ENCODE assay signal across 8 cellular contexts in genomic region chr5:176536902-176537607, GRCh38. TPM values are rescaled to one million over a fixed set of nuclear protein-coding genes. Genes with fewer than 3 reads are reported as not detected.
DNase-seq lines count a peak whose midpoint lies in the region; ATAC-seq and TF ChIP-seq lines count a peak whose summit lies in the region.

Gene RNF44 (minus strand): TSS chr5:176537402. CDS start chr5:176532472, 4,930 bp downstream.

- DNase-seq in DMS79 treated with DMSO at 0.1 percent for 48 hours (lab: John Stamatoyannopoulos, UW) (peak; percentile 82), Peyer's patch (peak; percentile 97 to 99 (median 98)), esophagus muscularis mucosa (ENCODE audit: extremely low spot score) (peak; percentile 99)
- DNase-seq in activated T-cell treated with anti-CD3 and anti-CD28 coated beads, Interleukin-2, amount 50 U/mL, for 48 hours, result peak; percentile 99
- peak; percentile 98 for DNase-seq in stimulated activated CD8-positive, alpha-beta memory T cell treated with anti-CD3 and anti-CD28 coated beads, Interleukin-7, amount 100 ng/mL, for 24 hours (ENCODE audit: low read depth)

- H3K4me3 ChIP-seq in Peyer's patch, result peak within 1 kb of the TSS; percentile 61 to 90 (median 80)
- H3K4me3 ChIP-seq in esophagus muscularis mucosa, result peak within 1 kb of the TSS; percentile 89 to 99 (median 94)
- peak within 1 kb of the TSS; percentile 90 to 96 for H3K4me3 ChIP-seq in muscle layer of duodenum (ENCODE audit: low read depth in 1 of 2, low read length in 2 of 2)

- H3K36me3 ChIP-seq in KOPT-K1 (ENCODE audit: insufficient read depth, low read length), result peaks cover 11% of the 10 kb centered on the region
- peaks cover 0 to 3% (median 0%) of the 10 kb centered on the region in 3 donors for H3K36me3 ChIP-seq in Peyer's patch
- H3K36me3 ChIP-seq in esophagus muscularis mucosa, result peaks cover 0 to 3% (median 2%) of the 10 kb centered on the region in 4 donors
- H3K36me3 ChIP-seq in muscle layer of duodenum (ENCODE audit: control insufficient read depth in 1 of 2, insufficient read depth in 2 of 2, low read length in 2 of 2), result peaks cover 0 to 2% of the 10 kb centered on the region in 2 donors

- TF ChIP-seq CTCF in Peyer's patch (IDR thresholded peaks at IDR 0.05) (peak in 1 of 6 experiments; percentile 6), esophagus muscularis mucosa (IDR thresholded peaks at IDR 0.05) (peak in 1 of 3 experiments; percentile 22)

- TF ChIP-seq POLR2A in Peyer's patch (IDR thresholded peaks at IDR 0.05) (peak; percentile 66 to 77), esophagus muscularis mucosa (IDR thresholded peaks at IDR 0.05; ENCODE audit: low read depth) (peak; percentile 59)

- peaks cover 19 to 45% (median 40%) of the 10 kb centered on the region in 4 donors for H3K4me1 ChIP-seq in Peyer's patch
- peaks cover 56 to 72% (median 66%) of the 10 kb centered on the region in 4 donors for H3K4me1 ChIP-seq in esophagus muscularis mucosa
- peaks cover 42 to 57% of the 10 kb centered on the region in 2 donors for H3K4me1 ChIP-seq in muscle layer of duodenum (ENCODE audit: control insufficient read depth in 1 of 2, insufficient read depth in 2 of 2, low read length in 2 of 2)

- TF ChIP-seq EP300 in esophagus muscularis mucosa (IDR thresholded peaks at IDR 0.05), result no peak

- 1% methylated on average over 26 of the region's 65 CpGs for WGBS in esophagus muscularis mucosa

- intact Hi-C loops in esophagus muscularis mucosa (cut with DNase I), result no loop called here

- peak within 1 kb of the TSS; percentile 95 for H3K27ac ChIP-seq in KOPT-K1 (ENCODE audit: low read depth, low read length, poor library complexity, severe bottlenecking)
- H3K27ac ChIP-seq in Peyer's patch, result peak within 1 kb of the TSS; percentile 94 to 100 (median 97)
- peak within 1 kb of the TSS; percentile 94 to 100 (median 98) for H3K27ac ChIP-seq in esophagus muscularis mucosa (replicated peaks in 1 of 4)
- H3K27ac ChIP-seq in muscle layer of duodenum (ENCODE audit: low read length), result peak within 1 kb of the TSS; percentile 99

- no peaks in the 10 kb centered on the region for H3K9me3 ChIP-seq in KOPT-K1 (ENCODE audit: insufficient read depth, low read length, poor library complexity, severe bottlenecking)
- no peaks in the 10 kb centered on the region for H3K9me3 ChIP-seq in Peyer's patch
- H3K9me3 ChIP-seq in esophagus muscularis mucosa, result no peaks in the 10 kb centered on the region
- H3K9me3 ChIP-seq in muscle layer of duodenum (ENCODE audit: control insufficient read depth in 1 of 2, low read length in 2 of 2), result no peaks in the 10 kb centered on the region

- no peaks in the 10 kb centered on the region for H3K27me3 ChIP-seq in Peyer's patch
- H3K27me3 ChIP-seq in esophagus muscularis mucosa, result no peaks in the 10 kb centered on the region
- no peaks in the 10 kb centered on the region for H3K27me3 ChIP-seq in muscle layer of duodenum (ENCODE audit: low read depth, low read length)

- peak; percentile 48 for ATAC-seq in GM21825 (IDR thresholded peaks at IDR 0.05; ENCODE audit: unreplicated experiment)

RNA-seq across cellular contexts. Expression of gene RNF44, which starts in this region (rescaled TPM):
- total RNA-seq in Peyer's patch, result 100 to 1,000 TPM in 1 of 4 donors, 10 to 100 TPM in 3; 46.4 to 114 (median 65.3) TPM
- total RNA-seq in esophagus muscularis mucosa, result 10 to 100 TPM; 11.3 to 22.2 (median 18.7) TPM

Comparison
In these comparisons a context has a peak if more than half of its experiments do, and no peak if none do; other contexts are left out.
1. Peak in every context shown above with its lines: DNase-seq, ATAC-seq, H3K4me3 ChIP-seq and H3K27ac ChIP-seq.